In genomic region chr9:85246566-85246965, GRCh38 we compare ENCODE assay signal across 23 cellular contexts.
"Had no signal": no experiment of that assay in that cellular context is flagged by ENCODE, and none has a peak within 500 bp of the region (broad histone marks: within the 10 kb centered on the region; RNA-seq: fewer than 3 reads in every experiment).

No MANE protein-coding gene starts in this region.

- H3K9me3 ChIP-seq: esophagus squamous epithelium, right lobe of liver, testis, transverse colon, uterus had no signal

- H3K36me3 Mint-ChIP-seq: activated naive CD8-positive, alpha-beta T cell; mesothelial cell of epicardium; naive B cell had no signal

- H3K27ac ChIP-seq: esophagus squamous epithelium, right lobe of liver, testis, transverse colon, uterus, WERI-Rb-1 had no signal

- DNase-seq: activated CD4-positive, alpha-beta T cell treated with anti-CD3 and anti-CD28 coated beads for 48 hours; activated CD4-positive, alpha-beta T cell treated with anti-CD3 and anti-CD28 coated beads, Interleukin-2, amount 50 U/mL, for 48 hours; activated CD8-positive, alpha-beta memory T cell treated with anti-CD3 and anti-CD28 coated beads for 24 hours; activated effector memory CD4-positive, alpha-beta T cell treated with Interleukin-2 at 50 U/mL for 16 hours; activated naive CD4-positive, alpha-beta T cell treated with Interleukin-2 at 50 U/mL for 16 hours; anterior cingulate cortex; dermis blood vessel endothelial cell; effector CD4-positive, alpha-beta T cell; esophagus squamous epithelium; foreskin melanocyte; left ventricle myocardium superior; naive B cell; posterior cingulate gyrus; right lobe of liver; stimulated activated CD4-positive, alpha-beta T cell treated with anti-CD3 and anti-CD28 coated beads, Interleukin-2, amount 100 ng/mL, for 48 hours; stimulated activated naive CD4-positive, alpha-beta T cell treated with Interleukin-2 at 50 U/mL for 16 hours; testis; transverse colon; uterus; WERI-Rb-1 had no signal

- H3K27me3 ChIP-seq: esophagus squamous epithelium, right lobe of liver, testis, transverse colon, uterus had no signal

- H3K4me3 ChIP-seq: esophagus squamous epithelium, right lobe of liver, testis, transverse colon, uterus had no signal

- H3K9me3 Mint-ChIP-seq: mesothelial cell of epicardium had no signal

- H3K4me1 ChIP-seq: esophagus squamous epithelium, right lobe of liver, testis, transverse colon, uterus had no signal

- ATAC-seq: activated CD4-positive, CD25-positive, alpha-beta regulatory T cell treated with anti-CD3 and anti-CD28 coated beads, Interleukin-2, amount 50 U/mL, for 24 hours; left ventricle myocardium superior; right lobe of liver had no signal

- H3K36me3 ChIP-seq: esophagus squamous epithelium, right lobe of liver, transverse colon, uterus, WERI-Rb-1 had no signal

- H3K4me3 Mint-ChIP-seq: activated naive CD8-positive, alpha-beta T cell; mesothelial cell of epicardium; naive B cell had no signal

- H3K27ac Mint-ChIP-seq: activated naive CD8-positive, alpha-beta T cell; mesothelial cell of epicardium had no signal

- H3K27me3 Mint-ChIP-seq: activated naive CD8-positive, alpha-beta T cell; naive B cell had no signal

- H3K4me1 Mint-ChIP-seq: naive B cell had no signal
